Comparison of ENCODE assay signal across 17 cellular contexts in the genomic region with DNA sequence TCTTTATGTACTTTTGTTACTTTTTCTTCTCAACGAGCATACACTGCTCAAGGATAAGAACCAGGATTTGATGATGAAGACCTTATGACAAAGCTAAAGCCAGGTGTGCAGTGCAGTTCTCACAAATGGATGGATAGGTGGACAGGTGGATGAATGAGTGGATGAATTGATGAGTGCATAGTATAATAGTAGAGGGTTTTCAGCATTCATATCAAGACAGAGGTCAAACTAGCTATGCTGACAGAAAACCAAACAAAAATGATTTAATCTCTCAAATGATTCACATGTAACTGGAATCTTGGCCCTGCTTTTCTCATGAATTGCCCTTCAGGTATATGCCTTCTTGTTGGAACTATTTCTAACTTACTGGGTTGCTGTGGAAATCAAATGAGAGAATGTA.
DNase-seq lines count a peak whose midpoint lies in the region; ATAC-seq, FAIRE-seq and TF ChIP-seq lines count a peak whose summit lies in the region.
"Had no signal": no experiment of that assay in that cellular context is flagged by ENCODE, and none has a peak within 500 bp of the region (broad histone marks: within the 10 kb centered on the region; RNA-seq: fewer than 3 reads in every experiment).

No MANE protein-coding gene starts in this region.

- no TSS peak for BruUV-seq in GM12878 (replicated peaks; lab: Mats Ljungman, UMichigan)

- H3K4me1 ChIP-seq in GM12878 (ENCODE audit: control insufficient read depth, insufficient read depth, low read length), result peaks cover 16% of the 10 kb centered on the region; the same call in 1 of the 2 replicates
- no peaks in the 10 kb centered on the region for H3K4me1 ChIP-seq in right lobe of liver

- CTCF ChIA-PET in activated CD8-positive, alpha-beta T cell treated with anti-CD3 and anti-CD28 coated beads for 36 hours (lab: Charles Lee), result no interaction called here
- CTCF ChIA-PET in activated CD8-positive, alpha-beta T cell treated with anti-CD3 and anti-CD28 coated beads, Interleukin-2, amount 10 ng/mL, durations not matched to agents 7 days and 5 days (lab: Charles Lee), result no interaction called here
- CTCF ChIA-PET in GM12878 (lab: Yijun Ruan, JAX), result interaction anchor here (0.9 kb wide), 2 partner anchors 23 to 1502 kb away, joined by 3 to 4 read pairs; no protein-coding TSS in a partner anchor

- H3K36me3 ChIP-seq in GM12878 (ENCODE audit: control insufficient read depth in 2 of 2, insufficient read depth in 2 of 2, low read length in 1 of 2) (no peaks in the 10 kb centered on the region), right lobe of liver (no peaks in the 10 kb centered on the region)
- H3K36me3 ChIP-seq: BLaER1 treated with 17β-estradiol and CSF1 and Interleukin-3, amounts not matched to agents 10 nM and 100 nM had no signal

- no peak for DNase-seq in activated CD8-positive, alpha-beta T cell treated with anti-CD3 and anti-CD28 coated beads for 36 hours
- no peak for DNase-seq in activated CD8-positive, alpha-beta T cell treated with anti-CD3 and anti-CD28 coated beads, Interleukin-2, amount 10 ng/mL, durations not matched to agents 7 days and 5 days
- DNase-seq in GM12892 (ENCODE audit: insufficient read length) (no peak), GM12878 (ENCODE audit: low read depth, low spot score) (no peak), right lobe of liver (no peak), NCI-H748 treated with DMSO at 0.1 percent for 48 hours (lab: John Stamatoyannopoulos, UW) (no peak)
- no peak for DNase-seq in stimulated activated naive CD8-positive, alpha-beta T cell treated with anti-CD3 and anti-CD28 coated beads, Interleukin-15, amount 100 ng/mL, for 72 hours
- DNase-seq: 8988T; Calu3; CD8-positive, alpha-beta T cell; DMS79 treated with DMSO at 0.1 percent for 48 hours; HCEC 1CT had no signal

- no peak overlapping the region for H3K4me3 ChIP-seq in GM12878
- H3K4me3 ChIP-seq in right lobe of liver, result no peak overlapping the region
- H3K4me3 ChIP-seq: BLaER1 treated with 17β-estradiol and CSF1 and Interleukin-3, amounts not matched to agents 10 nM and 100 nM; GM23338 had no signal

- no peak overlapping the region for H3K27ac ChIP-seq in GM12878 (ENCODE audit: control insufficient read depth, insufficient read depth)
- H3K27ac ChIP-seq in right lobe of liver, result no peak overlapping the region
- H3K27ac ChIP-seq: HL-60 had no signal

- FAIRE-seq in GM12892 (lab: Jason Lieb, UNC) (peak; percentile 56), GM12878 (lab: Jason Lieb, UNC) (no peak)
- FAIRE-seq: H54 had no signal

- no peak for TF ChIP-seq EP300 in GM12878 (IDR thresholded peaks at IDR 0.05; ENCODE audit: borderline replicate concordance in 1 of 2, control insufficient read depth in 1 of 2, low read depth in 2 of 2, low read length in 2 of 2)

- H3K36me3 Mint-ChIP-seq in activated CD8-positive, alpha-beta T cell treated with anti-CD3 and anti-CD28 coated beads for 36 hours (ENCODE audit: low read depth), result no peaks in the 10 kb centered on the region
- H3K36me3 Mint-ChIP-seq in activated CD8-positive, alpha-beta T cell treated with anti-CD3 and anti-CD28 coated beads, Interleukin-2, amount 10 ng/mL, durations not matched to agents 7 days and 5 days (ENCODE audit: low read depth), result no peaks in the 10 kb centered on the region
- H3K36me3 Mint-ChIP-seq: CD8-positive, alpha-beta T cell had no signal

- H3K9me3 Mint-ChIP-seq in activated CD8-positive, alpha-beta T cell treated with anti-CD3 and anti-CD28 coated beads for 36 hours, result no peaks in the 10 kb centered on the region
- no peaks in the 10 kb centered on the region for H3K9me3 Mint-ChIP-seq in activated CD8-positive, alpha-beta T cell treated with anti-CD3 and anti-CD28 coated beads, Interleukin-2, amount 10 ng/mL, durations not matched to agents 7 days and 5 days (ENCODE audit: insufficient read depth)
- no peaks in the 10 kb centered on the region for H3K9me3 Mint-ChIP-seq in stimulated activated naive CD8-positive, alpha-beta T cell treated with anti-CD3 and anti-CD28 coated beads, Interleukin-15, amount 100 ng/mL, for 72 hours
- H3K9me3 Mint-ChIP-seq: CD8-positive, alpha-beta T cell; GM23338 had no signal

- no peak overlapping the region for H2AFZ ChIP-seq in GM12878 (ENCODE audit: control insufficient read depth, low read depth, low read length)
- H2AFZ ChIP-seq: GM23338 had no signal

- H3K9ac ChIP-seq in GM12878 (ENCODE audit: control insufficient read depth, insufficient read depth, low read length), result no peak overlapping the region

- peak; percentile 20 for ATAC-seq in activated CD8-positive, alpha-beta T cell treated with anti-CD3 and anti-CD28 coated beads for 36 hours
- no peak for ATAC-seq in activated CD8-positive, alpha-beta T cell treated with anti-CD3 and anti-CD28 coated beads, Interleukin-2, amount 10 ng/mL, durations not matched to agents 7 days and 5 days
- ATAC-seq in GM12878 (no peak), right lobe of liver (no peak)
- peak; percentile 19 for ATAC-seq in stimulated activated naive CD8-positive, alpha-beta T cell treated with anti-CD3 and anti-CD28 coated beads, Interleukin-15, amount 100 ng/mL, for 72 hours
- ATAC-seq: CD8-positive, alpha-beta T cell; GM23338 had no signal

- peaks cover 8% of the 10 kb centered on the region for H3K4me1 Mint-ChIP-seq in activated CD8-positive, alpha-beta T cell treated with anti-CD3 and anti-CD28 coated beads for 36 hours (ENCODE audit: low read depth)
- no peaks in the 10 kb centered on the region for H3K4me1 Mint-ChIP-seq in activated CD8-positive, alpha-beta T cell treated with anti-CD3 and anti-CD28 coated beads, Interleukin-2, amount 10 ng/mL, durations not matched to agents 7 days and 5 days (ENCODE audit: low read depth)
- peaks cover 10% of the 10 kb centered on the region for H3K4me1 Mint-ChIP-seq in stimulated activated naive CD8-positive, alpha-beta T cell treated with anti-CD3 and anti-CD28 coated beads, Interleukin-15, amount 100 ng/mL, for 72 hours

- H3K79me2 ChIP-seq in GM12878 (ENCODE audit: control insufficient read depth, insufficient read depth, low read length), result no peaks in the 10 kb centered on the region

- RAD21 ChIA-PET in GM12878 (lab: Charles Lee; ENCODE audit: unreplicated experiment), result no interaction called here

- H3K27ac Mint-ChIP-seq in activated CD8-positive, alpha-beta T cell treated with anti-CD3 and anti-CD28 coated beads for 36 hours, result no peak overlapping the region
- H3K27ac Mint-ChIP-seq in activated CD8-positive, alpha-beta T cell treated with anti-CD3 and anti-CD28 coated beads, Interleukin-2, amount 10 ng/mL, durations not matched to agents 7 days and 5 days, result no peak overlapping the region
- H3K27ac Mint-ChIP-seq in stimulated activated naive CD8-positive, alpha-beta T cell treated with anti-CD3 and anti-CD28 coated beads, Interleukin-15, amount 100 ng/mL, for 72 hours, result no peak overlapping the region
- H3K27ac Mint-ChIP-seq: B cell; CD8-positive, alpha-beta T cell; GM23338 had no signal

- H3K9me3 ChIP-seq in GM12878 (replicated peaks; ENCODE audit: control insufficient read depth, insufficient read depth, low read length), result peaks cover 1% of the 10 kb centered on the region; the same call in 1 of the 3 replicates
- H3K9me3 ChIP-seq in right lobe of liver, result no peaks in the 10 kb centered on the region
- H3K9me3 ChIP-seq: BLaER1 treated with 17β-estradiol and CSF1 and Interleukin-3, amounts not matched to agents 10 nM and 100 nM had no signal

- no peak overlapping the region for H3K4me2 ChIP-seq in GM12878 (ENCODE audit: control insufficient read depth, insufficient read depth)
- H3K4me2 ChIP-seq: GM23338 had no signal

- SMC1A ChIA-PET in GM12878 (lab: Charles Lee; ENCODE audit: uncharacterized antibody, unreplicated experiment), result no interaction called here

- TF ChIP-seq RAD21 in GM12878 (IDR thresholded peaks at IDR 0.05; ENCODE audit: insufficient read depth, low read depth, low read length), result no peak

- 0% methylated on average over 1 of the region's 1 CpG for WGBS in GM12878 (ENCODE audit: insufficient coverage, insufficient replicate concordance, low lambda C conversion rate, missing lambda C conversion rate)
- WGBS in right lobe of liver (ENCODE audit: insufficient coverage, low coverage, low lambda C conversion rate, missing lambda C conversion rate), result 0% methylated on average over 1 of the region's 1 CpG

- no peaks in the 10 kb centered on the region for H4K20me1 ChIP-seq in GM12878 (ENCODE audit: control insufficient read depth, insufficient read depth)
- H4K20me1 ChIP-seq: BLaER1 treated with 17β-estradiol and CSF1 and Interleukin-3, amounts not matched to agents 10 nM and 100 nM had no signal

- POLR2A ChIA-PET in activated CD8-positive, alpha-beta T cell treated with anti-CD3 and anti-CD28 coated beads for 36 hours (lab: Charles Lee), result interaction anchor here (0.8 kb wide), 1 partner anchor 12 kb away, joined by 3 read pairs; no protein-coding TSS in a partner anchor
- POLR2A ChIA-PET in activated CD8-positive, alpha-beta T cell treated with anti-CD3 and anti-CD28 coated beads, Interleukin-2, amount 10 ng/mL, durations not matched to agents 7 days and 5 days (lab: Charles Lee), result no interaction called here
- POLR2A ChIA-PET in GM12878 (lab: Charles Lee), result interaction anchor here (0.6 kb wide), 1 partner anchor 416 kb away, joined by 3 read pairs; no protein-coding TSS in a partner anchor

- no peak for TF ChIP-seq CTCF in activated CD8-positive, alpha-beta T cell treated with anti-CD3 and anti-CD28 coated beads for 36 hours (IDR thresholded peaks at IDR 0.05)
- TF ChIP-seq CTCF in GM12878 (IDR thresholded peaks at IDR 0.05 in 2 of 3, conservative IDR thresholded peaks at IDR 0.05 in 1 of 3; ENCODE audit: control insufficient read depth in 2 of 3, extremely low read depth in 1 of 3, insufficient read depth in 1 of 3, low read depth in 3 of 3, low read length in 3 of 3) (no peak), right lobe of liver (IDR thresholded peaks at IDR 0.05) (no peak)

- intact Hi-C loops in activated CD8-positive, alpha-beta T cell treated with anti-CD3 and anti-CD28 coated beads for 36 hours (cut with micrococcal nuclease), result no loop called here
- intact Hi-C loops in GM12878 (cut with micrococcal nuclease; ENCODE audit: unreplicated experiment) (loop anchor here (5.0 kb wide), 1 partner anchor 114 kb away; no protein-coding TSS in a partner anchor), right lobe of liver (cut with DNase I) (no loop called here)

- H3K27me3 ChIP-seq in GM12878 (replicated peaks in 1 of 2; ENCODE audit: control insufficient read depth in 2 of 2, insufficient read depth in 2 of 2, low read length in 1 of 2) (no peaks in the 10 kb centered on the region), right lobe of liver (no peaks in the 10 kb centered on the region)
- H3K27me3 ChIP-seq: BLaER1 treated with 17β-estradiol and CSF1 and Interleukin-3, amounts not matched to agents 10 nM and 100 nM had no signal

- in situ Hi-C loops in GM12878 (cut with MboI), result no loop called here

- TF ChIP-seq POLR2A in GM12892 (IDR thresholded peaks at IDR 0.05; ENCODE audit: low read depth, low read length), result no peak
- TF ChIP-seq POLR2A in GM12878 (IDR thresholded peaks at IDR 0.05; ENCODE audit: low read depth, low read length), result no peak
- no peak for TF ChIP-seq POLR2A in right lobe of liver (IDR thresholded peaks at IDR 0.05)

- no peaks in the 10 kb centered on the region for H3K27me3 Mint-ChIP-seq in activated CD8-positive, alpha-beta T cell treated with anti-CD3 and anti-CD28 coated beads for 36 hours
- peaks cover 4% of the 10 kb centered on the region for H3K27me3 Mint-ChIP-seq in activated CD8-positive, alpha-beta T cell treated with anti-CD3 and anti-CD28 coated beads, Interleukin-2, amount 10 ng/mL, durations not matched to agents 7 days and 5 days (ENCODE audit: low read depth)
- H3K27me3 Mint-ChIP-seq in stimulated activated naive CD8-positive, alpha-beta T cell treated with anti-CD3 and anti-CD28 coated beads, Interleukin-15, amount 100 ng/mL, for 72 hours, result peaks cover 9% of the 10 kb centered on the region
- H3K27me3 Mint-ChIP-seq: B cell had no signal

- H3K4me3 Mint-ChIP-seq in activated CD8-positive, alpha-beta T cell treated with anti-CD3 and anti-CD28 coated beads for 36 hours, result no peak overlapping the region
- H3K4me3 Mint-ChIP-seq in activated CD8-positive, alpha-beta T cell treated with anti-CD3 and anti-CD28 coated beads, Interleukin-2, amount 10 ng/mL, durations not matched to agents 7 days and 5 days, result no peak overlapping the region
- H3K4me3 Mint-ChIP-seq in stimulated activated naive CD8-positive, alpha-beta T cell treated with anti-CD3 and anti-CD28 coated beads, Interleukin-15, amount 100 ng/mL, for 72 hours, result no peak overlapping the region
- H3K4me3 Mint-ChIP-seq: B cell; CD8-positive, alpha-beta T cell; GM23338 had no signal

Comparison
In these comparisons a context has a peak if more than half of its experiments do, and no peak if none do; other contexts are left out.
1. ATAC-seq: peak in activated CD8-positive, alpha-beta T cell treated with anti-CD3 and anti-CD28 coated beads for 36 hours (single experiment) and stimulated activated naive CD8-positive, alpha-beta T cell treated with anti-CD3 and anti-CD28 coated beads, Interleukin-15, amount 100 ng/mL, for 72 hours (single experiment); none in activated CD8-positive, alpha-beta T cell treated with anti-CD3 and anti-CD28 coated beads, Interleukin-2, amount 10 ng/mL, durations not matched to agents 7 days and 5 days (single experiment), GM12878 (single experiment) and right lobe of liver (0 of 4).